11 cellular contexts compared by ENCODE assay signal in the genomic region with DNA sequence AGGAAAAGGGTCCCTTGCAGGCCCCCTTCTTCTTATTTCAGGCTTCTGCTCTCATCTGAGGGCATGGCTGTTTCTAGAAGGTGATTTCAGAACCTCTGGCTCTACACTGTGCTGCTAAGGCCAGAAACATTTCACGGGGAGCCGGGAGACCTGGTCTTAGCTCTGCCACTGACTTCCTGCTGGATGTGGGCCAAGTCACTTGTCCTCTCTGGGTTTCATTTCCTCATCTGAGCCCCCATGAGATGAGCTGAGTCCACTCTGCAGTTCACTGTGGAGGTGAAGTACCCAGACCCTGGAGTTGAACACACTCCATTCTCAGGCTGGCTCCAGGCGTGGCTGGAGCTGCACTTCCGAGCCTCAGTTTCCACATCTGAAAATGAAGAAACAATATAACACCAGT. TPM values are rescaled to one million over a fixed set of nuclear protein-coding genes. Genes with fewer than 3 reads are reported as not detected.
DNase-seq lines count a peak whose midpoint lies in the region; ATAC-seq, FAIRE-seq and TF ChIP-seq lines count a peak whose summit lies in the region.
"Had no signal": no experiment of that assay in that cellular context is flagged by ENCODE, and none has a peak within 500 bp of the region (broad histone marks: within the 10 kb centered on the region; RNA-seq: fewer than 3 reads in every experiment).

No MANE protein-coding gene starts in this region.

- TF ChIP-seq EP300 in HepG2 (IDR thresholded peaks at IDR 0.05; ENCODE audit: low read depth in 2 of 2, low read length in 2 of 2) (no peak), HepG2 (CRISPR knock-in tag; IDR thresholded peaks at IDR 0.05; ENCODE audit: borderline replicate concordance) (no peak)

- POLR2A ChIA-PET in HepG2 (lab: Yijun Ruan, JAX): no interaction called here

- no peaks in the 10 kb centered on the region for H3K9me3 ChIP-seq in right lobe of liver
- no peaks in the 10 kb centered on the region for H3K9me3 ChIP-seq in HepG2 (ENCODE audit: low read length)
- H3K9me3 ChIP-seq in heart right ventricle: no peaks in the 10 kb centered on the region
- H3K9me3 ChIP-seq in upper lobe of right lung: no peaks in the 10 kb centered on the region
- no peaks in the 10 kb centered on the region for H3K9me3 ChIP-seq in mammary epithelial cell (replicated peaks; ENCODE audit: insufficient read depth, low read length)
- H3K9me3 ChIP-seq: breast epithelium had no signal

- DNase-seq in right lobe of liver (peak in 1 of 3 donors; percentile 57), HepG2 (ENCODE audit: low spot score) (no peak), M059J (ENCODE audit: low read depth) (peak; percentile 64), heart right ventricle (peak in 1 of 2 donors; percentile 36), upper lobe of right lung (no peak), mammary epithelial cell (no peak)
- no peak for DNase-seq in activated CD8-positive, alpha-beta memory T cell treated with anti-CD3 and anti-CD28 coated beads, Interleukin-2, amount 50 U/mL, for 48 hours

- H3K27me3 ChIP-seq in right lobe of liver: no peaks in the 10 kb centered on the region
- peaks cover 0 to 4% of the 10 kb centered on the region in 2 experiments; a peak in 1 of 5 replicates for H3K27me3 ChIP-seq in HepG2 (ENCODE audit: control insufficient read depth in 1 of 2, insufficient read depth in 2 of 2, low read length in 2 of 2)
- H3K27me3 ChIP-seq in heart right ventricle: peaks cover 0 to 59% (median 36%) of the 10 kb centered on the region in 7 donors
- no peaks in the 10 kb centered on the region for H3K27me3 ChIP-seq in upper lobe of right lung
- no peaks in the 10 kb centered on the region for H3K27me3 ChIP-seq in mammary epithelial cell (ENCODE audit: insufficient read depth, low read length)
- H3K27me3 ChIP-seq: breast epithelium had no signal

- TF ChIP-seq POLR2A in right lobe of liver (IDR thresholded peaks at IDR 0.05) (no peak), HepG2 (IDR thresholded peaks at IDR 0.05; ENCODE audit: insufficient read depth in 1 of 2, low read depth in 2 of 2, low read length in 2 of 2) (no peak)

- 27% methylated on average over 3 of the region's 4 CpGs for WGBS in right lobe of liver (ENCODE audit: insufficient coverage, low coverage, low lambda C conversion rate, missing lambda C conversion rate)
- 32% methylated on average over 4 of the region's 4 CpGs for WGBS in HepG2 (ENCODE audit: low lambda C conversion rate)
- WGBS in heart right ventricle, 2 donors: 43 to 44% methylated on average over 4 of the region's 4 CpGs
- 86% methylated on average over 4 of the region's 4 CpGs for WGBS in mammary epithelial cell (ENCODE audit: low coverage, missing lambda C conversion rate)

- CTCF ChIA-PET in HepG2 (lab: Yijun Ruan, JAX; ENCODE audit: low intra/inter-chr PET ratio, low total read pairs): no interaction called here
- CTCF ChIA-PET in mammary epithelial cell (lab: Charles Lee; ENCODE audit: low non-redundant PET): no interaction called here

- FAIRE-seq in HepG2 (lab: Jason Lieb, UNC): no peak

- no peak for TF ChIP-seq RAD21 in HepG2 (CRISPR knock-in tag; IDR thresholded peaks at IDR 0.05)

- H3K4me1 ChIP-seq in right lobe of liver (no peaks in the 10 kb centered on the region), HepG2 (ENCODE audit: insufficient read depth, low read length) (no peaks in the 10 kb centered on the region), heart right ventricle (peaks cover 0 to 13% (median 0%) of the 10 kb centered on the region in 9 donors), upper lobe of right lung (peaks cover 6% of the 10 kb centered on the region), mammary epithelial cell (ENCODE audit: insufficient read depth, low read length) (peaks cover 33% of the 10 kb centered on the region)

- H3K9ac ChIP-seq in HepG2 (ENCODE audit: insufficient read depth, low read depth, low read length) (no peak overlapping the region), mammary epithelial cell (ENCODE audit: insufficient read depth, low read length) (no peak overlapping the region)

- no peaks in the 10 kb centered on the region for H4K20me1 ChIP-seq in HepG2 (ENCODE audit: insufficient read depth, low read length)
- H4K20me1 ChIP-seq in mammary epithelial cell (ENCODE audit: insufficient read depth, low read length): no peaks in the 10 kb centered on the region

- ATAC-seq in right lobe of liver (peak; percentile 43 to 71 (median 58)), HepG2 (no peak), heart right ventricle (peak in 7 of 8 donors; percentile 28 to 77 (median 52)), upper lobe of right lung (peak; percentile 76), GM18858 (IDR thresholded peaks at IDR 0.05; ENCODE audit: unreplicated experiment) (no peak)
- ATAC-seq: T-cell had no signal

- no peaks in the 10 kb centered on the region for H3K36me3 ChIP-seq in right lobe of liver
- no peaks in the 10 kb centered on the region for H3K36me3 ChIP-seq in HepG2 (replicated peaks in 1 of 2; ENCODE audit: control insufficient read depth in 1 of 2, insufficient read depth in 2 of 2, low read length in 2 of 2)
- no peaks in the 10 kb centered on the region for H3K36me3 ChIP-seq in heart right ventricle
- H3K36me3 ChIP-seq in upper lobe of right lung: no peaks in the 10 kb centered on the region
- H3K36me3 ChIP-seq in mammary epithelial cell (ENCODE audit: insufficient read depth, low read length): no peaks in the 10 kb centered on the region
- H3K36me3 ChIP-seq: breast epithelium had no signal

- H3K4me2 ChIP-seq in HepG2 (ENCODE audit: low read depth, low read length) (no peak overlapping the region), mammary epithelial cell (ENCODE audit: insufficient read depth, low read depth, low read length) (no peak overlapping the region)

- intact Hi-C loops in right lobe of liver (cut with DNase I): no loop called here
- intact Hi-C loops in HepG2 (cut with micrococcal nuclease; ENCODE audit: unreplicated experiment): no loop called here
- intact Hi-C loops in heart right ventricle (cut with DNase I): no loop called here
- intact Hi-C loops in upper lobe of right lung (cut with DNase I): no loop called here
- intact Hi-C loops in mammary epithelial cell (cut with micrococcal nuclease): no loop called here

- H3K79me2 ChIP-seq in HepG2 (ENCODE audit: insufficient read depth, low read length) (no peaks in the 10 kb centered on the region), mammary epithelial cell (ENCODE audit: insufficient read depth, low read length) (no peaks in the 10 kb centered on the region)

- H2AFZ ChIP-seq in HepG2 (ENCODE audit: low read length) (no peak overlapping the region), mammary epithelial cell (ENCODE audit: low read depth, low read length) (no peak overlapping the region)

- dilution Hi-C loops in mammary epithelial cell (cut with HindIII; ENCODE audit: low sequenced_read_pairs): no loop called here

- BruUV-seq in HepG2 (replicated peaks; lab: Mats Ljungman, UMichigan): no TSS peak
- no TSS peak for BruUV-seq in mammary epithelial cell (replicated peaks; lab: Mats Ljungman, UMichigan)

- in situ Hi-C loops in HepG2 (cut with HindIII; ENCODE audit: extremely low pct_ligation_motif_present, low pct_unique_long_range_greater_than_20kb) (no loop called here), mammary epithelial cell (cut with MboI; ENCODE audit: low sequenced_read_pairs in 2 of 2) (no loop called here)

- TF ChIP-seq CTCF in right lobe of liver (IDR thresholded peaks at IDR 0.05): no peak
- TF ChIP-seq CTCF in HepG2 (CRISPR knock-in tag; IDR thresholded peaks at IDR 0.05): no peak
- no peak for TF ChIP-seq CTCF in heart right ventricle (IDR thresholded peaks at IDR 0.05)
- no peak for TF ChIP-seq CTCF in upper lobe of right lung (IDR thresholded peaks at IDR 0.05)
- TF ChIP-seq CTCF in mammary epithelial cell (conservative IDR thresholded peaks at IDR 0.05 in 1 of 2, IDR thresholded peaks at IDR 0.05 in 1 of 2; ENCODE audit: extremely low read depth in 1 of 2, insufficient read depth in 1 of 2, low read depth in 1 of 2, low read length in 2 of 2): no peak

- no peak overlapping the region for H3K4me3 ChIP-seq in right lobe of liver
- H3K4me3 ChIP-seq in HepG2 (replicated peaks in 1 of 3; ENCODE audit: insufficient read depth in 1 of 3, low read depth in 2 of 3, low read length in 3 of 3): no peak overlapping the region
- H3K4me3 ChIP-seq in heart right ventricle: no peak overlapping the region
- no peak overlapping the region for H3K4me3 ChIP-seq in upper lobe of right lung
- H3K4me3 ChIP-seq in mammary epithelial cell (replicated peaks in 1 of 3; ENCODE audit: insufficient read depth in 1 of 3, low read depth in 2 of 3, low read length in 3 of 3): no peak overlapping the region
- H3K4me3 ChIP-seq: breast epithelium had no signal

- H3K27ac ChIP-seq in right lobe of liver (no peak overlapping the region), HepG2 (ENCODE audit: extremely low read length, insufficient read depth, low read length) (no peak overlapping the region), heart right ventricle (no peak overlapping the region), upper lobe of right lung (no peak overlapping the region), mammary epithelial cell (ENCODE audit: insufficient read depth, low read depth, low read length) (no peak overlapping the region)
- H3K27ac ChIP-seq: breast epithelium, C4-2B had no signal

RNA-seq across cellular contexts. Expression of a gene that starts 2.1 kb away (rescaled TPM):
- total RNA-seq in right lobe of liver (1 to 10 TPM in 2 of 6 experiments, under 1 TPM in 2, not detected in 2; 0.44 to 1.4 (median 0.92) TPM), HepG2 (2016; rRNA removed; fragmentation: Illumina TruSeq; extraction: Trizol) (not detected in 2 replicates), heart right ventricle (not detected), upper lobe of right lung (not detected), mammary epithelial cell (under 1 TPM; 0.17 to 0.40 TPM)
- not detected in 2 replicates for total RNA-seq in HepG2 (2016; cell fraction: cytosol; rRNA removed; fragmentation: Illumina TruSeq; extraction: Trizol; ENCODE audit: low read depth)
- not detected in 2 replicates for total RNA-seq in HepG2 (2016; cell fraction: insoluble cytoplasmic fraction; rRNA removed; fragmentation: Illumina TruSeq; extraction: Trizol)
- total RNA-seq in HepG2 (2016; cell fraction: membrane; rRNA removed; fragmentation: Illumina TruSeq; extraction: Trizol): not detected in 2 replicates
- total RNA-seq in HepG2 (2016; cell fraction: nucleus; rRNA removed; fragmentation: Illumina TruSeq; extraction: Trizol): not detected in 2 replicates
- polyA plus RNA-seq in HepG2 (2011; rRNA removed) (not detected in 2 replicates), heart right ventricle (under 1 TPM in 1 of 2 donors, not detected in 1; 0.01 TPM), mammary epithelial cell (0.32 TPM)
- not detected in 2 replicates for polyA plus RNA-seq in HepG2 (2011; cell fraction: cytosol; rRNA removed)
- polyA plus RNA-seq in HepG2 (2011; cell fraction: nucleus; rRNA removed): 0.05 TPM in 1 of 2 replicates, not detected in the other
- polyA plus RNA-seq in HepG2 (2012): not detected in 2 replicates
- polyA plus RNA-seq in HepG2 (2016; cell fraction: cytosol; fragmentation: Illumina TruSeq; extraction: Trizol; ENCODE audit: low read depth): not detected in 2 replicates
- polyA plus RNA-seq in HepG2 (2016; cell fraction: insoluble cytoplasmic fraction; fragmentation: Illumina TruSeq; extraction: Trizol; ENCODE audit: low read depth): not detected in 2 replicates
- not detected in 2 replicates for polyA plus RNA-seq in HepG2 (2016; cell fraction: membrane; fragmentation: Illumina TruSeq; extraction: Trizol; ENCODE audit: low read depth)
- not detected in 2 replicates for polyA plus RNA-seq in HepG2 (2016; cell fraction: nucleus; fragmentation: Illumina TruSeq; extraction: Trizol; ENCODE audit: insufficient read depth, low read depth)
- 0.44 TPM in 1 of 2 replicates, not detected in the other for polyA minus RNA-seq in HepG2 (2011; rRNA and poly(A)+ RNA removed; ENCODE audit: low replicate concordance)
- polyA minus RNA-seq in HepG2 (2011; cell fraction: cytosol; rRNA and poly(A)+ RNA removed): not detected in 2 replicates
- not detected in 2 replicates for polyA minus RNA-seq in HepG2 (2011; cell fraction: nucleus; rRNA and poly(A)+ RNA removed)
- 1.1 and 1.7 TPM in 2 replicates for total RNA-seq in M059J (2014; rRNA removed; shearing (Covaris generic))
- polyA minus RNA-seq in mammary epithelial cell: not detected
- total RNA-seq: T-cell had no signal

RNA-seq across cellular contexts. Expression of a gene that starts 41.9 kb away (rescaled TPM):
- total RNA-seq in right lobe of liver (not detected), HepG2 (2016; rRNA removed; fragmentation: Illumina TruSeq; extraction: Trizol) (not detected in 2 replicates), heart right ventricle (not detected), upper lobe of right lung (not detected), mammary epithelial cell (1 to 10 TPM; 1.3 to 7.7 TPM)
- not detected in 2 replicates for total RNA-seq in HepG2 (2016; cell fraction: cytosol; rRNA removed; fragmentation: Illumina TruSeq; extraction: Trizol; ENCODE audit: low read depth)
- not detected in 2 replicates for total RNA-seq in HepG2 (2016; cell fraction: insoluble cytoplasmic fraction; rRNA removed; fragmentation: Illumina TruSeq; extraction: Trizol)
- not detected in 2 replicates for total RNA-seq in HepG2 (2016; cell fraction: membrane; rRNA removed; fragmentation: Illumina TruSeq; extraction: Trizol)
- not detected in 2 replicates for total RNA-seq in HepG2 (2016; cell fraction: nucleus; rRNA removed; fragmentation: Illumina TruSeq; extraction: Trizol)
- polyA plus RNA-seq in HepG2 (2011; rRNA removed) (not detected in 2 replicates), heart right ventricle (not detected), mammary epithelial cell (6.9 TPM)
- not detected in 2 replicates for polyA plus RNA-seq in HepG2 (2011; cell fraction: cytosol; rRNA removed)
- not detected in 2 replicates for polyA plus RNA-seq in HepG2 (2011; cell fraction: nucleus; rRNA removed)
- not detected in 2 replicates for polyA plus RNA-seq in HepG2 (2012)
- polyA plus RNA-seq in HepG2 (2016; cell fraction: cytosol; fragmentation: Illumina TruSeq; extraction: Trizol; ENCODE audit: low read depth): not detected in 2 replicates
- not detected in 2 replicates for polyA plus RNA-seq in HepG2 (2016; cell fraction: insoluble cytoplasmic fraction; fragmentation: Illumina TruSeq; extraction: Trizol; ENCODE audit: low read depth)
- polyA plus RNA-seq in HepG2 (2016; cell fraction: membrane; fragmentation: Illumina TruSeq; extraction: Trizol; ENCODE audit: low read depth): not detected in 2 replicates
- not detected in 2 replicates for polyA plus RNA-seq in HepG2 (2016; cell fraction: nucleus; fragmentation: Illumina TruSeq; extraction: Trizol; ENCODE audit: insufficient read depth, low read depth)
- 0.05 TPM in 1 of 2 replicates, not detected in the other for polyA minus RNA-seq in HepG2 (2011; rRNA and poly(A)+ RNA removed; ENCODE audit: low replicate concordance)
- polyA minus RNA-seq in HepG2 (2011; cell fraction: cytosol; rRNA and poly(A)+ RNA removed): not detected in 2 replicates
- polyA minus RNA-seq in HepG2 (2011; cell fraction: nucleus; rRNA and poly(A)+ RNA removed): not detected in 2 replicates
- total RNA-seq in M059J (2014; rRNA removed; shearing (Covaris generic)): 2.1 and 5.3 TPM in 2 replicates
- polyA minus RNA-seq in mammary epithelial cell: 15.9 TPM
- total RNA-seq: breast epithelium, T-cell had no signal

Comparison
In these comparisons a context has a peak if more than half of its experiments do, and no peak if none do; other contexts are left out.
1. ATAC-seq: peak in right lobe of liver (4 of 4), heart right ventricle (7 of 8) and upper lobe of right lung (single experiment); none in HepG2 (single experiment) and GM18858 (single experiment).